ENCODE assay signal across 25 cellular contexts in the genomic region with DNA sequence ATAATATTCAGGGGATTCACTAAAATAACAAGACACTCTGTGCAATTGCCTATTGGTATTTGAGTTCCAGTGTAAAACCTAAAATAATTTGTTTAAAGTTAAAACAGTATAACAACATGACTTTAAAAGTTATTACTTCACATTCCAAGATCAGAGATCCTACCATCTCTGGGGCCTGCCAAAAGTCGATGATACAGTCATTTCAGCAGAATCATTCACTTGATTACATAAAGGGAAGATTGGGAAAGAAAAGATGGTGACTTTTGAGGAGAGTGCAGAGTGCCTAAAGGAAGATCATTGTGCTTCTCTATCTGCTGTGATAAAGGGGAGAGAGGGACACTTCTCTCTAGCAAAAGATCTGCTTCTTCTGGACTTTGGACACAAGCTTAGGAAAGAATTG.
DNase-seq lines count a peak whose midpoint lies in the region; ATAC-seq, FAIRE-seq and TF ChIP-seq lines count a peak whose summit lies in the region.
"Had no signal": no experiment of that assay in that cellular context is flagged by ENCODE, and none has a peak within 500 bp of the region (broad histone marks: within the 10 kb centered on the region; RNA-seq: fewer than 3 reads in every experiment).

No MANE protein-coding gene starts in this region.

- no peaks in the 10 kb centered on the region for H3K23me2 ChIP-seq in H1 (ENCODE audit: low read depth, low read length)

- DNase-seq in AG08396 (ENCODE audit: low spot score), result peak; percentile 3
- peak; percentile 5 for DNase-seq in HuH-7 (ENCODE audit: low spot score)
- DNase-seq in H1 (ENCODE audit: low read depth in 1 of 2, low spot score in 2 of 2), result no peak
- DNase-seq in left lobe of liver (ENCODE audit: low spot score), result no peak
- no peak for DNase-seq in NCI-H1417 (lab: John Stamatoyannopoulos, UW)
- no peak for DNase-seq in stimulated activated CD8-positive, alpha-beta memory T cell treated with anti-CD3 and anti-CD28 coated beads, Interleukin-4, amount 100 ng/mL, for 48 hours
- DNase-seq: Caco-2; CD4-positive, alpha-beta T cell; DMS 273 treated with DMSO at 0.1 percent for 48 hours; DMS79 treated with DMSO at 0.1 percent for 48 hours; Karpas-422; MV-4-11; NCI-H1105 treated with DMSO at 0.1 percent for 48 hours; NCI-H1694; NCI-H2081; NCI-H2171; NCI-H345; NCI-H524; NCI-H774; Peyer's patch; SJCRH30 had no signal

- H2BK15ac ChIP-seq in H1 (ENCODE audit: low read length), result no peak overlapping the region

- H4K20me1 ChIP-seq in H1 (replicated peaks in 1 of 2; ENCODE audit: control insufficient read depth in 1 of 2, insufficient read depth in 2 of 2, low read length in 2 of 2), result no peaks in the 10 kb centered on the region

- no peak overlapping the region for H3K18ac ChIP-seq in H1 (ENCODE audit: extremely low read depth, low read length)

- H2BK5ac ChIP-seq in H1 (ENCODE audit: low read depth, low read length), result no peak overlapping the region

- H2BK20ac ChIP-seq in H1 (ENCODE audit: low read length), result no peak overlapping the region

- no peak for TF ChIP-seq CTCF in H1 (IDR thresholded peaks at IDR 0.05; ENCODE audit: control extremely low read depth in 1 of 3, insufficient read depth in 1 of 3, low read depth in 1 of 3, low read length in 3 of 3)

- peak; percentile 41 for ATAC-seq in left lobe of liver
- ATAC-seq in GM21529 (IDR thresholded peaks at IDR 0.05; ENCODE audit: unreplicated experiment), result no peak
- ATAC-seq in HG02763 (IDR thresholded peaks at IDR 0.05; ENCODE audit: unreplicated experiment), result no peak
- ATAC-seq: GM12878, GM23338 had no signal

- peak overlapping the region; percentile 44; the same call in 1 of the 2 replicates for H2AFZ ChIP-seq in H1 (ENCODE audit: low read length)
- H2AFZ ChIP-seq: GM23338 had no signal

- no peak overlapping the region for H3K4ac ChIP-seq in H1 (replicated peaks; ENCODE audit: insufficient read length, low read depth, low read length)

- H3K79me1 ChIP-seq in H1 (ENCODE audit: low read depth, low read length), result no peaks in the 10 kb centered on the region

- no peak overlapping the region for H4K5ac ChIP-seq in H1 (ENCODE audit: insufficient read length, low read depth, low read length)

- no peak overlapping the region for H3K4me3 ChIP-seq in H1 (ENCODE audit: extremely low read depth in 1 of 4, insufficient read depth in 2 of 4, low read depth in 3 of 4, low read length in 4 of 4)
- H3K4me3 ChIP-seq: GM12878, GM23338, Peyer's patch, SJCRH30 had no signal

- no peak for TF ChIP-seq RAD21 in H1 (IDR thresholded peaks at IDR 0.05 in 1 of 2, conservative IDR thresholded peaks at IDR 0.05 in 1 of 2; ENCODE audit: low read depth in 2 of 2, low read length in 2 of 2)

- 96% methylated on average over 1 of the region's 1 CpG; no CpG with 5 or more reads in 1 of the 2 experiments for WGBS in H1 (ENCODE audit: extremely low coverage in 1 of 2, insufficient coverage in 1 of 2, insufficient read length in 1 of 2, insufficient replicate concordance in 2 of 2, low coverage in 1 of 2, low lambda C conversion rate in 2 of 2, missing lambda C conversion rate in 1 of 2), 2 experiments

- H3K9ac ChIP-seq in H1 (replicated peaks in 1 of 4; ENCODE audit: extremely low read depth in 1 of 4, low read depth in 3 of 4, low read length in 3 of 4), result no peak overlapping the region

- TF ChIP-seq POLR2A in H1 (IDR thresholded peaks at IDR 0.05; ENCODE audit: control extremely low read depth in 1 of 2, low read depth in 2 of 2, low read length in 2 of 2), result no peak

- no peak overlapping the region for H3K27ac ChIP-seq in H1 (ENCODE audit: low read depth, low read length)
- H3K27ac ChIP-seq: Peyer's patch, SJCRH30 had no signal

- no peaks in the 10 kb centered on the region for H3K4me1 ChIP-seq in H1 (replicated peaks in 1 of 4; ENCODE audit: control insufficient read depth in 3 of 4, insufficient read depth in 4 of 4, low read length in 3 of 4)
- H3K4me1 ChIP-seq: Caco-2, Peyer's patch, SJCRH30 had no signal

- CTCF ChIA-PET in H1 (lab: Charles Lee; ENCODE audit: partially characterized antibody), result interaction anchor here (0.6 kb wide), 2 partner anchors 21 to 30 kb away, joined by 3 read pairs; no protein-coding TSS in a partner anchor

- H3K56ac ChIP-seq in H1 (replicated peaks; ENCODE audit: insufficient read length, low read depth, low read length), result no peak overlapping the region

- H3K23ac ChIP-seq in H1 (ENCODE audit: insufficient read length), result no peak overlapping the region

- no peaks in the 10 kb centered on the region for H3K27me3 ChIP-seq in H1 (replicated peaks in 1 of 4; ENCODE audit: control insufficient read depth in 3 of 4, extremely low read depth in 1 of 4, insufficient read depth in 3 of 4, low read length in 3 of 4)
- H3K27me3 ChIP-seq: Peyer's patch, SJCRH30 had no signal

- no peak overlapping the region for H2AK5ac ChIP-seq in H1 (ENCODE audit: low read depth, low read length)

- H3K14ac ChIP-seq in H1 (ENCODE audit: insufficient read length), result no peak overlapping the region

- H3K9me3 ChIP-seq in H1 (ENCODE audit: insufficient read depth in 2 of 2, low read depth in 1 of 2, low read length in 1 of 2), result no peaks in the 10 kb centered on the region
- H3K9me3 ChIP-seq: Caco-2, Peyer's patch, SJCRH30 had no signal

- no peak for FAIRE-seq in H1 (lab: Jason Lieb, UNC)
- FAIRE-seq: GM12878 had no signal

- no peaks in the 10 kb centered on the region for H3K36me3 ChIP-seq in H1 (ENCODE audit: control insufficient read depth in 2 of 4, insufficient read depth in 4 of 4, low read length in 3 of 4)
- H3K36me3 ChIP-seq: Peyer's patch, SJCRH30 had no signal

- H3K4me2 ChIP-seq in H1 (ENCODE audit: insufficient read depth in 1 of 2, low read depth in 2 of 2, low read length in 2 of 2), result no peak overlapping the region
- H3K4me2 ChIP-seq: GM23338 had no signal

- no peak overlapping the region for H4K91ac ChIP-seq in H1 (replicated peaks; ENCODE audit: insufficient read length, low read length)

- no peaks in the 10 kb centered on the region for H3K79me2 ChIP-seq in H1 (ENCODE audit: control insufficient read depth in 1 of 2, insufficient read depth in 2 of 2, low read length in 2 of 2)

- no peak overlapping the region for H2BK120ac ChIP-seq in H1 (replicated peaks; ENCODE audit: low read depth, low read length)

- no peak overlapping the region for H4K8ac ChIP-seq in H1 (ENCODE audit: extremely low read depth, insufficient read depth, low read length)

- H2BK12ac ChIP-seq in H1 (ENCODE audit: low read depth, low read length), result no peak overlapping the region

- TF ChIP-seq EP300 in H1 (IDR thresholded peaks at IDR 0.05; ENCODE audit: borderline replicate concordance in 1 of 2, low read depth in 2 of 2, low read length in 2 of 2), result no peak

- POLR2A ChIA-PET in H1 (lab: Charles Lee; ENCODE audit: partially characterized antibody), result no interaction called here

TF ChIP-seq in H1, 55 proteins besides CTCF, POLR2A, EP300 and RAD21 (continues in another document):
- TF ChIP-seq SP1 (IDR thresholded peaks at IDR 0.05; ENCODE audit: low read depth, low read length) (no peak), ASH2L (IDR thresholded peaks at IDR 0.05; ENCODE audit: low read length) (no peak), NRF1 (IDR thresholded peaks at IDR 0.05; ENCODE audit: low read depth, low read length) (no peak), GTF2F1 (IDR thresholded peaks at IDR 0.05; ENCODE audit: borderline replicate concordance, low read depth, low read length) (no peak), SAP30 (IDR thresholded peaks at IDR 0.05; ENCODE audit: insufficient read depth, insufficient replicate concordance, low read length) (no peak)

Comparison
In these comparisons a context has a peak if more than half of its experiments do, and no peak if none do; other contexts are left out.
1. DNase-seq: peak in AG08396 (single experiment) and HuH-7 (single experiment); none in H1 (0 of 2), left lobe of liver (single experiment), NCI-H1417 (0 of 3) and stimulated activated CD8-positive, alpha-beta memory T cell treated with anti-CD3 and anti-CD28 coated beads, Interleukin-4, amount 100 ng/mL, for 48 hours (single experiment).